8 cellular contexts compared by ENCODE assay signal in the genomic region with DNA sequence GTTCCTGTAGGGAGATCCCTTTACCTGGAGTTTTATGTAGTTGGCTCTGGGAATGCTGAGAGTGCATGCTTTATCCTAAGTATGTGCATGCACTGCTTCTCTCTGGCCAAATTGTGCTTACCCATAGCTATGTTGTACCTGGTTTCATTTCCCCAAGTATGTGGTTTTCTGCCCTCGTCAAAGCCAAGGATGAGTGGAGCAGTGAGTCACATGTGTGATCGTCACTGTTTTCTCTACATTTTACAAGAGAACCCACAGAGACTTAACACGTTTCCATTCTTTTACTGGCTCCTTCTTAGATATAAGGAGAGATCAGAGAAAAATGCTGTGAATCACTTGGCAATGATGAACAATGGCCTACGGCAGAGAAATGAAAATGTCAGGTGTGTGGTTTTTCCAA.
DNase-seq lines count a peak whose midpoint lies in the region; ATAC-seq, FAIRE-seq and TF ChIP-seq lines count a peak whose summit lies in the region.

No MANE protein-coding gene starts in this region.

- H3K36me3 ChIP-seq in KOPT-K1 (ENCODE audit: insufficient read depth, low read length) = no peaks in the 10 kb centered on the region

- H3K9me3 ChIP-seq in KOPT-K1 (ENCODE audit: insufficient read depth, low read length, poor library complexity, severe bottlenecking) = peaks cover 5% of the 10 kb centered on the region

- peak overlapping the region; percentile 45 for H3K27ac ChIP-seq in KOPT-K1 (ENCODE audit: low read depth, low read length, poor library complexity, severe bottlenecking)

- peaks cover 28% of the 10 kb centered on the region for H3K4me1 Mint-ChIP-seq in activated naive CD8-positive, alpha-beta T cell treated with anti-CD3 and anti-CD28 coated beads, Interleukin-2, amount 50 U/mL, for 24 hours
- H3K4me1 Mint-ChIP-seq in stimulated activated naive CD8-positive, alpha-beta T cell treated with anti-CD3 and anti-CD28 coated beads, Interleukin-15, amount 100 ng/mL, for 72 hours = peaks cover 33% of the 10 kb centered on the region

- peak overlapping the region; percentile 17 for H3K27ac Mint-ChIP-seq in activated naive CD8-positive, alpha-beta T cell treated with anti-CD3 and anti-CD28 coated beads, Interleukin-2, amount 50 U/mL, for 24 hours
- peak overlapping the region in 1 of 2 donors; percentile 15 for H3K27ac Mint-ChIP-seq in stimulated activated naive CD8-positive, alpha-beta T cell treated with anti-CD3 and anti-CD28 coated beads, Interleukin-15, amount 100 ng/mL, for 72 hours

- DNase-seq in activated naive CD8-positive, alpha-beta T cell treated with anti-CD3 and anti-CD28 coated beads, Interleukin-2, amount 50 U/mL, for 24 hours = peak; percentile 17
- DNase-seq in stimulated activated naive CD8-positive, alpha-beta T cell treated with anti-CD3 and anti-CD28 coated beads, Interleukin-15, amount 100 ng/mL, for 72 hours = peak; percentile 18 to 64
- DNase-seq in HUDEP-2 (lab: John Stamatoyannopoulos, UW; ENCODE audit: unreplicated experiment in 76 of 76) (no peak), D721Med (ENCODE audit: insufficient read length, low spot score) (no peak), NCI-H69 (lab: John Stamatoyannopoulos, UW) (no peak)

- no peak for TF ChIP-seq CTCF in D721Med (IDR thresholded peaks at IDR 0.05; ENCODE audit: insufficient read depth, missing control alignments)

- TF ChIP-seq POLR2A in GM18505 (IDR thresholded peaks at IDR 0.05; ENCODE audit: borderline replicate concordance, extremely low read depth, insufficient read depth, insufficient read length) = no peak

- FAIRE-seq in D721Med (lab: Jason Lieb, UNC) = no peak

- peaks cover 6% of the 10 kb centered on the region for H3K9me3 Mint-ChIP-seq in activated naive CD8-positive, alpha-beta T cell treated with anti-CD3 and anti-CD28 coated beads, Interleukin-2, amount 50 U/mL, for 24 hours
- H3K9me3 Mint-ChIP-seq in stimulated activated naive CD8-positive, alpha-beta T cell treated with anti-CD3 and anti-CD28 coated beads, Interleukin-15, amount 100 ng/mL, for 72 hours = peaks cover 4 to 6% of the 10 kb centered on the region in 2 donors

- H3K4me3 Mint-ChIP-seq in activated naive CD8-positive, alpha-beta T cell treated with anti-CD3 and anti-CD28 coated beads, Interleukin-2, amount 50 U/mL, for 24 hours = no peak overlapping the region
- peak overlapping the region in 1 of 2 donors; percentile 39 for H3K4me3 Mint-ChIP-seq in stimulated activated naive CD8-positive, alpha-beta T cell treated with anti-CD3 and anti-CD28 coated beads, Interleukin-15, amount 100 ng/mL, for 72 hours

- ATAC-seq in GM18505 (IDR thresholded peaks at IDR 0.05; ENCODE audit: unreplicated experiment) = peak; percentile 99
- ATAC-seq in GM21717 (IDR thresholded peaks at IDR 0.05; ENCODE audit: unreplicated experiment) = peak; percentile 95
- peak; percentile 95 for ATAC-seq in activated naive CD8-positive, alpha-beta T cell treated with anti-CD3 and anti-CD28 coated beads, Interleukin-2, amount 50 U/mL, for 24 hours
- ATAC-seq in stimulated activated naive CD8-positive, alpha-beta T cell treated with anti-CD3 and anti-CD28 coated beads, Interleukin-15, amount 100 ng/mL, for 72 hours = peak; percentile 94

- H3K27me3 Mint-ChIP-seq in activated naive CD8-positive, alpha-beta T cell treated with anti-CD3 and anti-CD28 coated beads, Interleukin-2, amount 50 U/mL, for 24 hours = peaks cover 12% of the 10 kb centered on the region
- H3K27me3 Mint-ChIP-seq in stimulated activated naive CD8-positive, alpha-beta T cell treated with anti-CD3 and anti-CD28 coated beads, Interleukin-15, amount 100 ng/mL, for 72 hours = peaks cover 10% of the 10 kb centered on the region

- no peaks in the 10 kb centered on the region for H3K36me3 Mint-ChIP-seq in activated naive CD8-positive, alpha-beta T cell treated with anti-CD3 and anti-CD28 coated beads, Interleukin-2, amount 50 U/mL, for 24 hours (ENCODE audit: low read depth)

Comparison
In these comparisons a context has a peak if more than half of its experiments do, and no peak if none do; other contexts are left out.
1. DNase-seq: peak in activated naive CD8-positive, alpha-beta T cell treated with anti-CD3 and anti-CD28 coated beads, Interleukin-2, amount 50 U/mL, for 24 hours (single experiment) and stimulated activated naive CD8-positive, alpha-beta T cell treated with anti-CD3 and anti-CD28 coated beads, Interleukin-15, amount 100 ng/mL, for 72 hours (2 of 2); none in HUDEP-2 (0 of 76), D721Med (single experiment) and NCI-H69 (single experiment).
2. Peak in every context shown above with its lines, with median percentiles within 50 percentile points of each other: ATAC-seq.